In genomic region chr13:46170268-46170667, GRCh38 we compare ENCODE assay signal across 11 cellular contexts. TPM values are rescaled to one million over a fixed set of nuclear protein-coding genes. Genes with fewer than 3 reads are reported as not detected.
DNase-seq lines count a peak whose midpoint lies in the region; ATAC-seq and TF ChIP-seq lines count a peak whose summit lies in the region.
"Had no signal": no experiment of that assay in that cellular context is flagged by ENCODE, and none has a peak within 500 bp of the region (broad histone marks: within the 10 kb centered on the region; RNA-seq: fewer than 3 reads in every experiment).

No MANE protein-coding gene starts in this region.

- DNase-seq in G401 (ENCODE audit: low spot score) = peak; percentile 74
- DNase-seq in activated naive CD8-positive, alpha-beta T cell treated with anti-CD3 and anti-CD28 coated beads, Interleukin-2, amount 10 ng/mL, durations not matched to agents 7 days and 5 days = no peak
- no peak for DNase-seq in neural crest cell (ENCODE audit: low read depth, low spot score)
- DNase-seq in LoVo (ENCODE audit: low spot score) = no peak
- DNase-seq in globus pallidus (ENCODE audit: low spot score) = no peak
- no peak for DNase-seq in lower leg skin (ENCODE audit: low spot score in 2 of 2)
- DNase-seq: hypothalamus, NCI-H524 treated with DMSO at 0.1 percent for 48 hours, SJCRH30 had no signal

- POLR2A ChIA-PET in activated naive CD8-positive, alpha-beta T cell treated with anti-CD3 and anti-CD28 coated beads, Interleukin-2, amount 10 ng/mL, durations not matched to agents 7 days and 5 days (lab: Charles Lee) = interaction anchor here (1.3 to 9.1 kb wide), 7 partner anchors 9 to 125 kb away, joined by 4 to 134 read pairs (median 5); partner anchors contain the start of gene LCP1

- no peak overlapping the region for H3K27ac ChIP-seq in HUES6 (ENCODE audit: low read depth, low read length)
- H3K27ac ChIP-seq: epithelial cell of prostate, SJCRH30 had no signal

- no peaks in the 10 kb centered on the region for H3K27me3 ChIP-seq in HUES6 (ENCODE audit: control insufficient read depth, insufficient read depth, low read length)
- H3K27me3 ChIP-seq: SJCRH30 had no signal

- H3K36me3 ChIP-seq in HUES6 (ENCODE audit: control insufficient read depth, insufficient read depth, low read length) = no peaks in the 10 kb centered on the region
- H3K36me3 ChIP-seq: SJCRH30 had no signal

- no peaks in the 10 kb centered on the region for H3K27me3 Mint-ChIP-seq in activated naive CD8-positive, alpha-beta T cell treated with anti-CD3 and anti-CD28 coated beads, Interleukin-2, amount 10 ng/mL, durations not matched to agents 7 days and 5 days
- no peaks in the 10 kb centered on the region for H3K27me3 Mint-ChIP-seq in neural crest cell (ENCODE audit: low read depth)

- intact Hi-C loops in lower leg skin (cut with DNase I; ENCODE audit: low total_unique reads) = no loop called here

- no peaks in the 10 kb centered on the region for H3K9me3 ChIP-seq in HUES6 (ENCODE audit: control insufficient read depth, insufficient read depth, low read depth, low read length)
- H3K9me3 ChIP-seq: SJCRH30 had no signal

- 47 to 60% methylated on average over 7 of the region's 7 CpGs for WGBS in lower leg skin, 2 donors

- H3K9me3 Mint-ChIP-seq in activated naive CD8-positive, alpha-beta T cell treated with anti-CD3 and anti-CD28 coated beads, Interleukin-2, amount 10 ng/mL, durations not matched to agents 7 days and 5 days = no peaks in the 10 kb centered on the region
- no peaks in the 10 kb centered on the region for H3K9me3 Mint-ChIP-seq in neural crest cell

- H3K36me3 Mint-ChIP-seq in activated naive CD8-positive, alpha-beta T cell treated with anti-CD3 and anti-CD28 coated beads, Interleukin-2, amount 10 ng/mL, durations not matched to agents 7 days and 5 days = peaks cover 45% of the 10 kb centered on the region
- no peaks in the 10 kb centered on the region for H3K36me3 Mint-ChIP-seq in neural crest cell (ENCODE audit: low read depth)

- H3K4me3 ChIP-seq in HUES6 (ENCODE audit: low read depth, low read length) = no peak overlapping the region
- H3K4me3 ChIP-seq in lower leg skin (ENCODE audit: low read depth, poor library complexity, severe bottlenecking) = no peak overlapping the region
- H3K4me3 ChIP-seq: SJCRH30 had no signal

- H3K4me1 Mint-ChIP-seq in activated naive CD8-positive, alpha-beta T cell treated with anti-CD3 and anti-CD28 coated beads, Interleukin-2, amount 10 ng/mL, durations not matched to agents 7 days and 5 days = peaks cover 86% of the 10 kb centered on the region
- peaks cover 78% of the 10 kb centered on the region for H3K4me1 Mint-ChIP-seq in neural crest cell

- no peak for ATAC-seq in activated naive CD8-positive, alpha-beta T cell treated with anti-CD3 and anti-CD28 coated beads, Interleukin-2, amount 10 ng/mL, durations not matched to agents 7 days and 5 days (ENCODE audit: low read depth)

- peaks cover 24% of the 10 kb centered on the region for H3K4me1 ChIP-seq in HUES6 (ENCODE audit: control insufficient read depth, insufficient read depth, low read length)
- H3K4me1 ChIP-seq: SJCRH30 had no signal

- H3K9ac ChIP-seq in HUES6 (ENCODE audit: low read length) = peak overlapping the region; percentile 1

- TF ChIP-seq CTCF in neural crest cell (conservative IDR thresholded peaks at IDR 0.05) (no peak), lower leg skin (IDR thresholded peaks at IDR 0.05) (no peak)

- peak overlapping the region; percentile 84 for H3K4me3 Mint-ChIP-seq in activated naive CD8-positive, alpha-beta T cell treated with anti-CD3 and anti-CD28 coated beads, Interleukin-2, amount 10 ng/mL, durations not matched to agents 7 days and 5 days
- H3K4me3 Mint-ChIP-seq in neural crest cell = peak overlapping the region; percentile 38

- peak overlapping the region; percentile 83 for H3K27ac Mint-ChIP-seq in activated naive CD8-positive, alpha-beta T cell treated with anti-CD3 and anti-CD28 coated beads, Interleukin-2, amount 10 ng/mL, durations not matched to agents 7 days and 5 days
- peak overlapping the region; percentile 88 for H3K27ac Mint-ChIP-seq in neural crest cell (ENCODE audit: unreplicated experiment)

- in situ Hi-C loops in G401 (cut with HindIII; ENCODE audit: low sequenced_read_pairs) = no loop called here

- no peak for TF ChIP-seq POLR2A in lower leg skin (IDR thresholded peaks at IDR 0.05)

RNA-seq across cellular contexts. Expression of gene LCP1, which starts 11.7 kb away (rescaled TPM):
- not detected in 2 replicates for total RNA-seq in G401 (2014; rRNA removed; shearing (Covaris generic))
- 1,000 to 10,000 TPM in 1 of 2 experiments, 100 to 1,000 TPM in 1; 965 to 1,009 TPM for total RNA-seq in activated naive CD8-positive, alpha-beta T cell treated with anti-CD3 and anti-CD28 coated beads, Interleukin-2, amount 10 ng/mL, durations not matched to agents 7 days and 5 days
- total RNA-seq in neural crest cell (7.6 and 8.5 TPM in 2 replicates), lower leg skin (10 to 100 TPM; 21.7 to 45.4 (median 39.0) TPM)
- total RNA-seq: SJCRH30 had no signal

RNA-seq across cellular contexts. Expression of gene LRRC63, which starts 41.5 kb away (rescaled TPM):
- total RNA-seq in G401 (2014; rRNA removed; shearing (Covaris generic)) = not detected in 2 replicates
- 1 to 10 TPM; 1.5 to 1.6 TPM for total RNA-seq in activated naive CD8-positive, alpha-beta T cell treated with anti-CD3 and anti-CD28 coated beads, Interleukin-2, amount 10 ng/mL, durations not matched to agents 7 days and 5 days
- total RNA-seq in neural crest cell = 0.37 and 0.52 TPM in 2 replicates
- total RNA-seq in lower leg skin = not detected

Comparison
In these comparisons a context has a peak if more than half of its experiments do, and no peak if none do; other contexts are left out.
1. RNA of gene LCP1, which starts 11.7 kb away (total RNA-seq): 965 to 1,009 TPM in activated naive CD8-positive, alpha-beta T cell treated with anti-CD3 and anti-CD28 coated beads, Interleukin-2, amount 10 ng/mL, durations not matched to agents 7 days and 5 days; 21.7 to 45.4 TPM in lower leg skin, 7.6 to 8.5 TPM in neural crest cell and not detected in G401; every median in the first group is over 10 times any median in the second.